8 cellular contexts compared by ENCODE assay signal in the genomic region with DNA sequence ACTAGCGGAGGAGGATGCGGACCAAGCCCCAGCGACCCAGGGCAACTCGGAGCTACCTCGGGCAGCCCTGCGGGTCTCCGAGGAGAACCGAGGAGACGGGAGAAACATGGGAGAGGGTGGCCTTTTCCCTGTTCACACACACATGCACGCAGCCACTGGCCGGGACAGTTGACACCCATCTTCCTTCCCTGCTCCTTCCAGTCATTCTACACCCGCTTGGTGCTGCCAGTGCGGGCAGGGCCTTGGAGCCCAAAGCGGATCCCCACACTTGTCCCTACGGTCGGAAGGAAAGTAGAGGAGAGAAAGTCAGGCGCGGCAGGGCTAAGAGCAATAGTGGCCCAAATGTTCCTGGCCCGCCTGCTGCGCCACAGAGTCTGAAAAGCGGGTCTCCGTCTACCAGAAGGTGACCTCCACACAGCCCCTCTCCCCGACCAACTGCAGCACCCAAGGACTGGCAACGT. TPM values are rescaled to one million over a fixed set of nuclear protein-coding genes. Genes with fewer than 3 reads are reported as not detected.
A peak's percentile ranks its signal among the peaks of the same experiment; 100 is the strongest.
DNase-seq lines count a peak whose midpoint lies in the region; ATAC-seq and TF ChIP-seq lines count a peak whose summit lies in the region.

No MANE protein-coding gene starts in this region.

- 0 out of 2 replicates have a peak, but pooled peaks cover 9% of the 10 kb centered on the region for H3F3A ChIP-seq in SU-DHL-6 (ENCODE audit: insufficient read depth)

- intact Hi-C loops in esophagus squamous epithelium (cut with DNase I): loop anchor here (10.0 kb wide), 1 partner anchor 164 kb away; no protein-coding TSS in a partner anchor

- H3K27ac ChIP-seq in SU-DHL-6 (ENCODE audit: low read depth, low read length): peak overlapping the region; percentile 66; the same call in 1 of the 2 replicates
- peak overlapping the region; percentile 96 to 99 (median 98) for H3K27ac ChIP-seq in esophagus squamous epithelium

- H3K9me3 ChIP-seq in SU-DHL-6 (ENCODE audit: insufficient read depth, low read length): no peaks in the 10 kb centered on the region
- no peaks in the 10 kb centered on the region for H3K9me3 ChIP-seq in esophagus squamous epithelium

- H3K4me3 ChIP-seq in SU-DHL-6 (ENCODE audit: insufficient read depth, low read length, poor library complexity, severe bottlenecking) (peak overlapping the region; percentile 59), esophagus squamous epithelium (peak overlapping the region; percentile 86 to 94 (median 90))

- no peaks in the 10 kb centered on the region for H3K9me2 ChIP-seq in SU-DHL-6 (replicated peaks; ENCODE audit: insufficient read depth, low read length)

- no peaks in the 10 kb centered on the region for H3K9me3 Mint-ChIP-seq in activated T-cell treated with anti-CD3 and anti-CD28 coated beads, Interleukin-2, amount 50 U/mL, for 24 hours
- no peaks in the 10 kb centered on the region for H3K9me3 Mint-ChIP-seq in neural crest cell

- TF ChIP-seq POLR2A in esophagus squamous epithelium (IDR thresholded peaks at IDR 0.05): no peak

- WGBS in esophagus squamous epithelium, 2 donors: 4 to 7% methylated on average over 15 to 21 of the region's 24 CpGs

- peaks cover 13 to 49% (median 23%) of the 10 kb centered on the region in 3 donors for H3K4me1 ChIP-seq in esophagus squamous epithelium

- peaks cover 32% of the 10 kb centered on the region for H3K27me3 Mint-ChIP-seq in activated T-cell treated with anti-CD3 and anti-CD28 coated beads, Interleukin-2, amount 50 U/mL, for 24 hours
- peaks cover 23% of the 10 kb centered on the region for H3K27me3 Mint-ChIP-seq in neural crest cell (ENCODE audit: low read depth)

- peak overlapping the region; percentile 56 for H2AFZ ChIP-seq in SU-DHL-6 (ENCODE audit: low read depth, low read length, severe bottlenecking)

- H3K36me3 ChIP-seq in SU-DHL-6 (ENCODE audit: low read length): no peaks in the 10 kb centered on the region
- no peaks in the 10 kb centered on the region for H3K36me3 ChIP-seq in esophagus squamous epithelium

- no peak for DNase-seq in activated T-cell treated with anti-CD3 and anti-CD28 coated beads, Interleukin-2, amount 50 U/mL, for 24 hours
- DNase-seq in activated T-cell treated with anti-CD3 and anti-CD28 coated beads for 4 hours: no peak
- no peak for DNase-seq in esophagus squamous epithelium (lab: John Stamatoyannopoulos, UW)
- DNase-seq in neural crest cell (ENCODE audit: low read depth, low spot score): no peak
- no peak for DNase-seq in DMS79 treated with DMSO at 0.1 percent for 48 hours (lab: John Stamatoyannopoulos, UW)

- peak overlapping the region; percentile 63 for H3K4me2 ChIP-seq in SU-DHL-6 (ENCODE audit: low read depth, low read length, poor library complexity, severe bottlenecking)

- H3K9ac ChIP-seq in SU-DHL-6 (ENCODE audit: low read length): peak overlapping the region; percentile 61

- H3K4me1 Mint-ChIP-seq in activated T-cell treated with anti-CD3 and anti-CD28 coated beads, Interleukin-2, amount 50 U/mL, for 24 hours (ENCODE audit: low read depth): peaks cover 29% of the 10 kb centered on the region
- peaks cover 18% of the 10 kb centered on the region for H3K4me1 Mint-ChIP-seq in neural crest cell

- no peaks in the 10 kb centered on the region for H4K20me1 ChIP-seq in SU-DHL-6 (ENCODE audit: low read depth, low read length)

- peaks cover 9% of the 10 kb centered on the region for H3K36me3 Mint-ChIP-seq in activated T-cell treated with anti-CD3 and anti-CD28 coated beads, Interleukin-2, amount 50 U/mL, for 24 hours (ENCODE audit: low read depth)
- no peaks in the 10 kb centered on the region for H3K36me3 Mint-ChIP-seq in neural crest cell (ENCODE audit: low read depth)

- TF ChIP-seq CTCF in SU-DHL-6 (IDR thresholded peaks at IDR 0.05; ENCODE audit: insufficient read depth, low read length, poor library complexity, severe bottlenecking): no peak
- no peak for TF ChIP-seq CTCF in esophagus squamous epithelium (IDR thresholded peaks at IDR 0.05)
- no peak for TF ChIP-seq CTCF in neural crest cell (conservative IDR thresholded peaks at IDR 0.05)

- peak overlapping the region; percentile 92 for H3K4me3 Mint-ChIP-seq in activated T-cell treated with anti-CD3 and anti-CD28 coated beads, Interleukin-2, amount 50 U/mL, for 24 hours
- H3K4me3 Mint-ChIP-seq in neural crest cell: peak overlapping the region; percentile 98

- ATAC-seq in HG02571 (IDR thresholded peaks at IDR 0.05; ENCODE audit: unreplicated experiment): no peak
- no peak for ATAC-seq in GM18909 (IDR thresholded peaks at IDR 0.05; ENCODE audit: poor library complexity, unreplicated experiment)

- no peaks in the 10 kb centered on the region for H3K27me3 ChIP-seq in SU-DHL-6 (ENCODE audit: low read length)
- no peaks in the 10 kb centered on the region for H3K27me3 ChIP-seq in esophagus squamous epithelium

- 0 out of 2 replicates have a peak, but pooled peaks cover 7% of the 10 kb centered on the region for H3K79me2 ChIP-seq in SU-DHL-6 (ENCODE audit: insufficient read depth, low read length)

- H3K27ac Mint-ChIP-seq in activated T-cell treated with anti-CD3 and anti-CD28 coated beads, Interleukin-2, amount 50 U/mL, for 24 hours: peak overlapping the region; percentile 93
- H3K27ac Mint-ChIP-seq in neural crest cell (ENCODE audit: unreplicated experiment): peak overlapping the region; percentile 75

RNA-seq across cellular contexts. Expression of a gene that starts 1.1 kb away (rescaled TPM):
- total RNA-seq in esophagus squamous epithelium (10 to 100 TPM; 13.3 to 25.7 (median 17.5) TPM), neural crest cell (12.2 and 13.6 TPM in 2 replicates)
